Comparison of ENCODE assay signal across 7 cellular contexts in the genomic region with DNA sequence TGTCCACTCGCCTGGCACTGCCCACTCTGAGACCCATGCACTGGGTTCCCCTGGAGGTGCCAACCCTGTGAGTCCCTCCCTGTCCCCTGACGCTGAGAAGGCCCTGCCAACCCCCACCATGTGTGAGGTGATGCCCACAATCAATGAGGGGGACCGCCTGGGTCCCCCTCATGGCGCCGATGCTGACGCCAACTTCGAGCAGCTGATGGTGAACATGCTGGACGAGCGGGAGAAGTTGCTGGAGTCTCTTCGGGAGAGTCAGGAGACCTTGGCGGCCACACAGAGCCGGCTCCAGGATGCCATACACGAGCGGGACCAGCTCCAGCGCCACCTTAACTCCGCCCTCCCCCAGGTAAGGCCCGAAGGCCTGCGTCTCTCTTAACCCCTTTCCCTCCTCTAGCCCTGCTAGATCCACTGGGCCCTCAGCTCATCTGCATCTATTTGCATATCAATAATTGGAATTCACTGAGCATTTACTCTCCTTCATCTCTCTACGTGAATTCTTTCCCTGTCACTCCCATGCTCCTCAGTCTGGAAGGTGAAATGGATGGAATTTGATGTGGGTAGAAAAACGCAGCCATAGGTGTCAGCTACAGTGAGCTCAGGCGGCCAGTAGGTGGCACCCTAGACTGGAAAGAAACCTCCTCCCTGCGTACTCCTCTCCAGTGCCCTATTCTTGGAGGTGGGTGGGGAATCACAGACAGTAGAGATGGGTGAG. TPM values are rescaled to one million over a fixed set of nuclear protein-coding genes. Genes with fewer than 3 reads are reported as not detected.
A peak's percentile ranks its signal among the peaks of the same experiment; 100 is the strongest.
DNase-seq lines count a peak whose midpoint lies in the region; ATAC-seq, FAIRE-seq and TF ChIP-seq lines count a peak whose summit lies in the region.

No MANE protein-coding gene starts in this region.

- H3K36me3 Mint-ChIP-seq in activated naive CD8-positive, alpha-beta T cell treated with anti-CD3 and anti-CD28 coated beads, Interleukin-2, amount 50 U/mL, for 24 hours (ENCODE audit: low read depth) = peaks cover 4% of the 10 kb centered on the region

- peaks cover 7% of the 10 kb centered on the region for H3K4me1 Mint-ChIP-seq in activated naive CD8-positive, alpha-beta T cell treated with anti-CD3 and anti-CD28 coated beads, Interleukin-2, amount 50 U/mL, for 24 hours

- intact Hi-C loops in left cardiac atrium (cut with DNase I) = loop anchor here in 1 of 2 donors (1.0 to 5.0 kb wide), 3 partner anchors 88 to 177 kb away; partner anchors contain the start of gene ADORA1

- no peaks in the 10 kb centered on the region for H3K9me3 Mint-ChIP-seq in activated naive CD8-positive, alpha-beta T cell treated with anti-CD3 and anti-CD28 coated beads, Interleukin-2, amount 50 U/mL, for 24 hours

- DNase-seq in GM12891 (ENCODE audit: insufficient read length, low spot score) (peak; percentile 62), NB4 (ENCODE audit: low read depth) (peak; percentile 78), SW480 (ENCODE audit: low spot score) (peak; percentile 60), left cardiac atrium (peak; percentile 82), renal cortical epithelial cell (ENCODE audit: low read depth) (peak; percentile 52)
- DNase-seq in activated naive CD8-positive, alpha-beta T cell treated with anti-CD3 and anti-CD28 coated beads, Interleukin-2, amount 50 U/mL, for 24 hours = peak; percentile 62

- peak; percentile 73 for ATAC-seq in activated naive CD8-positive, alpha-beta T cell treated with anti-CD3 and anti-CD28 coated beads, Interleukin-2, amount 50 U/mL, for 24 hours
- ATAC-seq in left cardiac atrium = peak; percentile 85 to 86
- ATAC-seq in HG03432 (IDR thresholded peaks at IDR 0.05; ENCODE audit: unreplicated experiment) = no peak

- peak; percentile 91 for FAIRE-seq in GM12891 (lab: Jason Lieb, UNC)

- TF ChIP-seq POLR2A in GM12891 (IDR thresholded peaks at IDR 0.05; ENCODE audit: low read depth, low read length) (no peak), NB4 (IDR thresholded peaks at IDR 0.05; ENCODE audit: extremely low read depth, insufficient read length) (no peak)

- no peak overlapping the region for H3K4me3 ChIP-seq in NB4 (ENCODE audit: low read depth, low read length)

- H3K27ac Mint-ChIP-seq in activated naive CD8-positive, alpha-beta T cell treated with anti-CD3 and anti-CD28 coated beads, Interleukin-2, amount 50 U/mL, for 24 hours = no peak overlapping the region

- no peak overlapping the region for H3K4me3 Mint-ChIP-seq in activated naive CD8-positive, alpha-beta T cell treated with anti-CD3 and anti-CD28 coated beads, Interleukin-2, amount 50 U/mL, for 24 hours

- H3K27me3 Mint-ChIP-seq in activated naive CD8-positive, alpha-beta T cell treated with anti-CD3 and anti-CD28 coated beads, Interleukin-2, amount 50 U/mL, for 24 hours = peaks cover 4% of the 10 kb centered on the region

- TF ChIP-seq CTCF in NB4 (IDR thresholded peaks at IDR 0.05; ENCODE audit: low read depth, low read length) = peak; percentile 94

TF ChIP-seq in GM12891, 5 proteins besides CTCF, POLR2A, EP300 and RAD21:
- no peak for TF ChIP-seq POU2F2 (IDR thresholded peaks at IDR 0.05; ENCODE audit: low read depth, low read length)
- TF ChIP-seq POLR2AphosphoS5 (IDR thresholded peaks at IDR 0.05; ENCODE audit: low read depth, low read length) = no peak
- TF ChIP-seq SPI1 (IDR thresholded peaks at IDR 0.05; ENCODE audit: low read depth, low read length) = no peak
- no peak for TF ChIP-seq TAF1 (IDR thresholded peaks at IDR 0.05; ENCODE audit: low read depth, low read length)
- TF ChIP-seq PAX5 (IDR thresholded peaks at IDR 0.05; ENCODE audit: insufficient read depth, low read length, severe bottlenecking) = no peak

RNA-seq across cellular contexts. Expression of gene PPFIA4, which starts 12.8 kb away (rescaled TPM):
- polyA plus RNA-seq in GM12891 (2012; ENCODE audit: low read depth, missing spikeins) = 21.6 TPM
- total RNA-seq in left cardiac atrium = 10 to 100 TPM; 16.0 to 16.3 TPM
- total RNA-seq in renal cortical epithelial cell = 1.6 and 12.4 TPM in 2 replicates

RNA-seq across cellular contexts. Expression of gene TMEM183A, which starts 31.9 kb away (rescaled TPM):
- 47.6 TPM for polyA plus RNA-seq in GM12891 (2012; ENCODE audit: low read depth, missing spikeins)
- total RNA-seq in left cardiac atrium (10 to 100 TPM; 25.1 to 31.8 TPM), renal cortical epithelial cell (77.8 and 136 TPM in 2 replicates)

RNA-seq across cellular contexts. Expression of gene MYOG, which starts 46.8 kb away (rescaled TPM):
- polyA plus RNA-seq in GM12891 (2012; ENCODE audit: low read depth, missing spikeins) = not detected
- not detected for total RNA-seq in left cardiac atrium
- total RNA-seq in renal cortical epithelial cell = not detected in 2 replicates
